Comparison of ENCODE assay signal across 8 cellular contexts in the genomic region with DNA sequence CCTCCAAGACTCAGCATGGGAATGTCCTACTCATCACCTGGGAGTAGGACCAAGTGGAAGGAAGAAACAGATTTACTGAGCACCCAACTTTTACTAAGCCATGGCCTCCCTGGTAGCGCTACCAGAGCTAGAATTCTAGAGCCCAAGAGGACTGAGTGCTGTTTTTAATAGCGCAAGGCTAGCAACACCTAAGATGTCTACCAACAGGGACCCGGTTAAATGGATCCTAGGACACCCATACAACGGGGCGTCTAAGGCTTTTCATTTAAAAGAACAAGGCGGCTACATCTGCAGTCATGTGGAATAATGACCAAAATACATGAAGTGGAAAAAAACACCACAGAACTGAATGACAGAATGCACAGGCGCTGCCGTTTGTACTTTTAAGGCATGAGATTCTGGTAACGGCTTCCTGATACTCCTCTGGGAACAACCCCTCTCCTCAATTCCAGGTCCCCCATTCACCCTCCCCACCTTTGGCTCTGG. TPM values are rescaled to one million over a fixed set of nuclear protein-coding genes. Genes with fewer than 3 reads are reported as not detected.
DNase-seq lines count a peak whose midpoint lies in the region; TF ChIP-seq lines count a peak whose summit lies in the region.

No MANE protein-coding gene starts in this region.

- H3K27me3 ChIP-seq in right atrium auricular region (no peaks in the 10 kb centered on the region), SJSA1 (replicated peaks) (no peaks in the 10 kb centered on the region), uterus (no peaks in the 10 kb centered on the region)

- no peaks in the 10 kb centered on the region for H3K9me3 ChIP-seq in right atrium auricular region
- H3K9me3 ChIP-seq in SJSA1 (replicated peaks) = no peaks in the 10 kb centered on the region
- no peaks in the 10 kb centered on the region for H3K9me3 ChIP-seq in uterus

- no peak overlapping the region for H3K4me3 ChIP-seq in right atrium auricular region
- no peak overlapping the region for H3K4me3 ChIP-seq in SJSA1
- H3K4me3 ChIP-seq in uterus = no peak overlapping the region

- intact Hi-C loops in cardiac septum (cut with DNase I) = loop anchor here (5.0 kb wide), 1 partner anchor 52 kb away; the partner anchor contains the start of genes EARS2 and UBFD1
- intact Hi-C loops in uterus (cut with DNase I; ENCODE audit: low total_unique reads) = no loop called here

- no peak for DNase-seq in right atrium auricular region (ENCODE audit: low spot score)
- no peak for DNase-seq in cardiac septum (ENCODE audit: low spot score)
- no peak for DNase-seq in SJSA1 (ENCODE audit: low read depth in 1 of 2, low spot score in 2 of 2)
- peak; percentile 53 for DNase-seq in kidney tubule cell (ENCODE audit: low spot score)
- no peak for DNase-seq in uterus
- DNase-seq in HCEC 1CT = no peak
- no peak for DNase-seq in NCI-H69 (lab: John Stamatoyannopoulos, UW)
- DNase-seq in caudate nucleus (lab: John Stamatoyannopoulos, UW) = no peak

- peak overlapping the region; percentile 73 to 76 for H3K27ac ChIP-seq in right atrium auricular region
- peak overlapping the region; percentile 30 for H3K27ac ChIP-seq in SJSA1
- H3K27ac ChIP-seq in uterus = peak overlapping the region; percentile 28 to 62
- no peak overlapping the region for H3K27ac ChIP-seq in caudate nucleus (ENCODE audit: low read depth, low read length)

- H3K4me1 ChIP-seq in right atrium auricular region (peaks cover 0 to 66% of the 10 kb centered on the region in 2 donors), SJSA1 (replicated peaks) (peaks cover 34% of the 10 kb centered on the region), uterus (peaks cover 0 to 6% of the 10 kb centered on the region in 2 donors)

- TF ChIP-seq CTCF in right atrium auricular region (IDR thresholded peaks at IDR 0.05) (no peak), uterus (IDR thresholded peaks at IDR 0.05) (no peak)

- no peak for TF ChIP-seq POLR2A in uterus (IDR thresholded peaks at IDR 0.05)

- H3K36me3 ChIP-seq in right atrium auricular region (no peaks in the 10 kb centered on the region), SJSA1 (peaks cover 27% of the 10 kb centered on the region), uterus (no peaks in the 10 kb centered on the region)

RNA-seq across cellular contexts. Expression of gene GGA2, which starts 5.1 kb away (rescaled TPM):
- 10 to 100 TPM; 25.0 to 59.3 TPM for total RNA-seq in right atrium auricular region
- 38.1 TPM for total RNA-seq in cardiac septum
- total RNA-seq in SJSA1 (2014; rRNA removed; shearing (Covaris generic)) = 11.7 and 28.0 TPM in 2 replicates
- 10 to 100 TPM; 54.8 to 96.0 (median 72.7) TPM for total RNA-seq in uterus

RNA-seq across cellular contexts. Expression of gene EARS2, which starts 51.9 kb away (rescaled TPM):
- total RNA-seq in right atrium auricular region (10 to 100 TPM; 15.3 to 18.1 TPM), cardiac septum (16.4 TPM), uterus (10 to 100 TPM; 18.0 to 81.8 (median 39.5) TPM)
- 48.4 and 51.2 TPM in 2 replicates for total RNA-seq in SJSA1 (2014; rRNA removed; shearing (Covaris generic))

RNA-seq across cellular contexts. Expression of gene COG7, which starts 52.2 kb away (rescaled TPM):
- 10 to 100 TPM in 1 of 2 donors, 1 to 10 TPM in 1; 9.0 to 11.2 TPM for total RNA-seq in right atrium auricular region
- 14.4 TPM for total RNA-seq in cardiac septum
- total RNA-seq in SJSA1 (2014; rRNA removed; shearing (Covaris generic)) = 10.9 and 16.1 TPM in 2 replicates
- 100 to 1,000 TPM in 1 of 4 donors, 10 to 100 TPM in 3; 11.5 to 393 (median 32.2) TPM for total RNA-seq in uterus

RNA-seq across cellular contexts. Expression of gene UBFD1, which starts 52.3 kb away (rescaled TPM):
- 10 to 100 TPM; 85.5 to 93.9 TPM for total RNA-seq in right atrium auricular region
- total RNA-seq in cardiac septum = 49.7 TPM
- total RNA-seq in SJSA1 (2014; rRNA removed; shearing (Covaris generic)) = 88.0 and 173 TPM in 2 replicates
- total RNA-seq in uterus = 100 to 1,000 TPM in 1 of 4 donors, 10 to 100 TPM in 3; 26.5 to 142 (median 67.0) TPM
